In the genomic region with DNA sequence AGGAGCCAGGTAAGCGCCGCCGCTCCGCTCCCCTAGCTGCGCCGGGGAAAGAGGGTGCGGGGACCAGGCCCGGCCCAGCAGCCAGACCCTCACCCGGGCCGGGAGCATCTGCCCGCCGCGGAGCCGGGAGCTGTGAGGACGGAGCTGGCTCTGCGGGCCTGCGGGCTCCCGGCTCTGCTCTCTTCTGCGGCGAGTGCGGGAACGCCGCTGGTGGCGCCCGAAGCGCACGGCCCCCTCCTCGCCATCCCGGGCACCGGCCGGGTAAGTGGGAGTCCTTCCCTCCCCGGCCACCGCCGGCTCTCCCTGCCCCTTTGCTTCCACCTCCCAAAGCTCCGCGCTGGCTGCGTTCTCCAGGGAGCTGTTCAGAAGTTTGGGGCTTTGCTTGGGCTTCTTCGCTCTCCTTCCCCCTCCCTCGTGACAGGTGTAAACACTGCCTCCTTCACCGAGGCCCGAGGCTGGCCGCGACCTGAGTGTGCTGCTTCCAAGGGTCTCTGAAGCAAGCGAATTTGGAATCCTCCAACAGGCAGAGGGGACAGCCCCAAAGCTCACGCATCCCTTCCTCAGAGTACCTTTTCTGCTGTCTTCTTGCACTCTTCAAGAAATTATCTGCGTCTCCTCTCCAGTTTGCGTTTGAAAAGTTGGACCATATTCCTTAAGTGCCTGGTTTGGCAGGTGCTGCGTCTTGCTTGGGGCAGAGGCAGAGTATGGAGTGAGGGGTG, we compare ENCODE assay signal across 8 cellular contexts. TPM values are rescaled to one million over a fixed set of nuclear protein-coding genes. Genes with fewer than 3 reads are reported as not detected.
DNase-seq lines count a peak whose midpoint lies in the region; ATAC-seq and TF ChIP-seq lines count a peak whose summit lies in the region.

No MANE protein-coding gene starts in this region.

- peak overlapping the region; percentile 98 for H3K27ac Mint-ChIP-seq in activated CD4-positive, alpha-beta memory T cell treated with anti-CD3 and anti-CD28 coated beads, Interleukin-2, amount 10 ng/mL, durations not matched to agents 7 days and 5 days
- peak overlapping the region; percentile 95 to 99 (median 99) for H3K27ac Mint-ChIP-seq in naive thymus-derived CD8-positive, alpha-beta T cell

- no peak for TF ChIP-seq POLR2A in transverse colon (IDR thresholded peaks at IDR 0.05)

- H3K4me1 Mint-ChIP-seq in activated CD4-positive, alpha-beta memory T cell treated with anti-CD3 and anti-CD28 coated beads, Interleukin-2, amount 10 ng/mL, durations not matched to agents 7 days and 5 days: peaks cover 44% of the 10 kb centered on the region
- H3K4me1 Mint-ChIP-seq in naive thymus-derived CD8-positive, alpha-beta T cell: peaks cover 25 to 46% (median 45%) of the 10 kb centered on the region in 4 donors

- H3K36me3 Mint-ChIP-seq in activated CD4-positive, alpha-beta memory T cell treated with anti-CD3 and anti-CD28 coated beads, Interleukin-2, amount 10 ng/mL, durations not matched to agents 7 days and 5 days (ENCODE audit: low read depth): peaks cover 25% of the 10 kb centered on the region
- H3K36me3 Mint-ChIP-seq in naive thymus-derived CD8-positive, alpha-beta T cell: peaks cover 0 to 3% (median 0%) of the 10 kb centered on the region in 3 donors

- in situ Hi-C loops in transverse colon (cut with MboI; ENCODE audit: low pct_ligation_motif_present in 1 of 4, low pct_unique_long_range_greater_than_20kb in 1 of 4, low sequenced_read_pairs in 3 of 4): no loop called here

- TF ChIP-seq CTCF in transverse colon (IDR thresholded peaks at IDR 0.05): no peak

- H3K27me3 ChIP-seq in esophagus (ENCODE audit: control insufficient read depth in 1 of 2, insufficient read depth in 2 of 2, low read length in 2 of 2) (no peaks in the 10 kb centered on the region), transverse colon (no peaks in the 10 kb centered on the region)

- H3K27me3 Mint-ChIP-seq in activated CD4-positive, alpha-beta memory T cell treated with anti-CD3 and anti-CD28 coated beads, Interleukin-2, amount 10 ng/mL, durations not matched to agents 7 days and 5 days: peaks cover 2% of the 10 kb centered on the region
- no peaks in the 10 kb centered on the region for H3K27me3 Mint-ChIP-seq in naive thymus-derived CD8-positive, alpha-beta T cell

- DNase-seq in COLO668 (lab: John Stamatoyannopoulos, UW; ENCODE audit: unreplicated experiment) (peak; percentile 67), HuH-7.5 (ENCODE audit: low spot score) (peak; percentile 33), transverse colon (peak; percentile 38), cerebellar nuclear complex (lab: John Stamatoyannopoulos, UW) (no peak)
- DNase-seq in activated CD4-positive, alpha-beta memory T cell treated with anti-CD3 and anti-CD28 coated beads, Interleukin-2, amount 10 ng/mL, durations not matched to agents 7 days and 5 days: peak; percentile 49
- DNase-seq in naive thymus-derived CD8-positive, alpha-beta T cell: peak in 3 of 10 donors; percentile 6 to 18 (median 12)

- H3K4me3 Mint-ChIP-seq in activated CD4-positive, alpha-beta memory T cell treated with anti-CD3 and anti-CD28 coated beads, Interleukin-2, amount 10 ng/mL, durations not matched to agents 7 days and 5 days: peak overlapping the region; percentile 97
- peak overlapping the region; percentile 94 to 100 (median 99) for H3K4me3 Mint-ChIP-seq in naive thymus-derived CD8-positive, alpha-beta T cell

- H3K4me3 ChIP-seq in esophagus (ENCODE audit: low read depth in 1 of 2, low read length in 2 of 2): peak overlapping the region; percentile 81 to 98
- peak overlapping the region; percentile 82 to 98 (median 94) for H3K4me3 ChIP-seq in transverse colon

- POLR2A ChIA-PET in activated CD4-positive, alpha-beta memory T cell treated with anti-CD3 and anti-CD28 coated beads, Interleukin-2, amount 10 ng/mL, durations not matched to agents 7 days and 5 days (lab: Charles Lee): interaction anchor here (0.6 to 5.0 kb wide), 32 partner anchors 9 to 936 kb away, joined by 3 to 54 read pairs (median 4); partner anchors contain the start of genes ACTR2, CEP68, MDH1 and SERTAD2
- POLR2A ChIA-PET in naive thymus-derived CD8-positive, alpha-beta T cell (lab: Charles Lee): interaction anchor here (0.5 to 4.4 kb wide), 15 partner anchors 12 to 683 kb away, joined by 3 to 30 read pairs (median 6); partner anchors contain the start of genes CEP68 and SERTAD2

- intact Hi-C loops in transverse colon (cut with DNase I; ENCODE audit: low total_unique reads): no loop called here

- no peaks in the 10 kb centered on the region for H3K9me3 ChIP-seq in esophagus (ENCODE audit: control insufficient read depth in 2 of 2, insufficient read depth in 1 of 2, low read depth in 1 of 2, low read length in 1 of 2)
- H3K9me3 ChIP-seq in transverse colon: no peaks in the 10 kb centered on the region

- peaks cover 0 to 2% of the 10 kb centered on the region in 2 donors for H3K4me1 ChIP-seq in esophagus (ENCODE audit: control insufficient read depth in 2 of 2, insufficient read depth in 2 of 2, low read length in 1 of 2)
- peaks cover 8 to 45% (median 14%) of the 10 kb centered on the region in 4 donors for H3K4me1 ChIP-seq in transverse colon

- peak; percentile 6 for ATAC-seq in GM21381 (IDR thresholded peaks at IDR 0.05; ENCODE audit: unreplicated experiment)
- ATAC-seq in naive thymus-derived CD8-positive, alpha-beta T cell: peak; percentile 9 to 10

- H3K27ac ChIP-seq in esophagus (ENCODE audit: low read depth in 2 of 2, low read length in 1 of 2): peak overlapping the region; percentile 93
- H3K27ac ChIP-seq in transverse colon: peak overlapping the region; percentile 96 to 99 (median 98)

- no peak for TF ChIP-seq EP300 in transverse colon (IDR thresholded peaks at IDR 0.05; ENCODE audit: low read depth)

- H3K36me3 ChIP-seq in esophagus (ENCODE audit: control insufficient read depth in 2 of 2, insufficient read depth in 2 of 2, low read length in 1 of 2) (no peaks in the 10 kb centered on the region), transverse colon (no peaks in the 10 kb centered on the region)

- CTCF ChIA-PET in activated CD4-positive, alpha-beta memory T cell treated with anti-CD3 and anti-CD28 coated beads, Interleukin-2, amount 10 ng/mL, durations not matched to agents 7 days and 5 days (lab: Charles Lee): interaction anchor here (1.0 to 3.7 kb wide), 24 partner anchors 8 to 684 kb away, joined by 3 to 43 read pairs (median 9); partner anchors contain the start of genes SERTAD2 and UGP2

- no peaks in the 10 kb centered on the region for H3K9me3 Mint-ChIP-seq in activated CD4-positive, alpha-beta memory T cell treated with anti-CD3 and anti-CD28 coated beads, Interleukin-2, amount 10 ng/mL, durations not matched to agents 7 days and 5 days
- no peaks in the 10 kb centered on the region for H3K9me3 Mint-ChIP-seq in naive thymus-derived CD8-positive, alpha-beta T cell

- 0 to 1% methylated on average over 20 to 48 of the region's 48 CpGs for WGBS in esophagus, 2 donors
- WGBS in transverse colon (ENCODE audit: low coverage in 1 of 2), 2 donors: 0% methylated on average over 1 to 47 of the region's 48 CpGs

RNA-seq across cellular contexts. Expression of gene AFTPH, which starts 0.6 kb away (rescaled TPM):
- 10 to 100 TPM; 39.2 to 40.2 TPM for total RNA-seq in activated CD4-positive, alpha-beta memory T cell treated with anti-CD3 and anti-CD28 coated beads, Interleukin-2, amount 10 ng/mL, durations not matched to agents 7 days and 5 days
- 10 to 100 TPM; 23.1 to 29.2 TPM for polyA plus RNA-seq in esophagus
- total RNA-seq in naive thymus-derived CD8-positive, alpha-beta T cell: 10 to 100 TPM; 49.5 to 51.6 TPM
- polyA plus RNA-seq in naive thymus-derived CD8-positive, alpha-beta T cell: 10 to 100 TPM; 20.9 to 23.6 (median 22.5) TPM
- total RNA-seq in transverse colon: 100 to 1,000 TPM in 1 of 4 donors, 10 to 100 TPM in 3; 42.3 to 123 (median 70.2) TPM

Comparison
In these comparisons a context has a peak if more than half of its experiments do, and no peak if none do; other contexts are left out.
1. DNase-seq: peak in COLO668 (single experiment), HuH-7.5 (single experiment), activated CD4-positive, alpha-beta memory T cell treated with anti-CD3 and anti-CD28 coated beads, Interleukin-2, amount 10 ng/mL, durations not matched to agents 7 days and 5 days (single experiment) and transverse colon (single experiment); none in cerebellar nuclear complex (0 of 2).